1 cellular context compared by ENCODE assay signal in genomic region chr6:29319931-29320330, GRCh38.
TF ChIP-seq lines count a peak whose summit lies in the region.

No MANE protein-coding gene starts in this region.

TF ChIP-seq in HepG2, 621 proteins besides CTCF, POLR2A, EP300 and RAD21:
- peak; percentile 26 to 56; a peak in 2 of 4 replicates for TF ChIP-seq MAFK (conservative IDR thresholded peaks at IDR 0.05 in 1 of 2, IDR thresholded peaks at IDR 0.05 in 1 of 2; ENCODE audit: low read length in 2 of 2)
- no peak for TF ChIP-seq HDAC2 (CRISPR knock-in tag; IDR thresholded peaks at IDR 0.05)
- peak; percentile 16; the same call in 1 of the 2 replicates for TF ChIP-seq MAFF (IDR thresholded peaks at IDR 0.05; ENCODE audit: low read depth, low read length)
TF ChIP-seq in HepG2: peak in this region for 2.
